8 cellular contexts compared by ENCODE assay signal in genomic region chr17:72122668-72123495, GRCh38.
DNase-seq lines count a peak whose midpoint lies in the region; ATAC-seq and TF ChIP-seq lines count a peak whose summit lies in the region.

No MANE protein-coding gene starts in this region.

- H3K9ac ChIP-seq in rectal smooth muscle tissue (ENCODE audit: low read length): no peak overlapping the region

- H3K27ac ChIP-seq in rectal smooth muscle tissue (ENCODE audit: low read depth, low read length): no peak overlapping the region

- no peaks in the 10 kb centered on the region for H3K36me3 ChIP-seq in rectal smooth muscle tissue (ENCODE audit: control insufficient read depth, insufficient read depth, low read length)

- peaks cover 7% of the 10 kb centered on the region for H3K4me1 ChIP-seq in rectal smooth muscle tissue (ENCODE audit: control insufficient read depth, insufficient read depth, low read length)

- H3K4me3 ChIP-seq in GM12864 (ENCODE audit: low read depth, low read length): peak overlapping the region; percentile 68
- H3K4me3 ChIP-seq in foreskin fibroblast (ENCODE audit: low read depth in 1 of 2, low read length in 2 of 2): peak overlapping the region; percentile 68 to 81
- peak overlapping the region; percentile 85 for H3K4me3 ChIP-seq in rectal smooth muscle tissue (ENCODE audit: low read length)

- TF ChIP-seq CTCF in GM12864 (IDR thresholded peaks at IDR 0.05; ENCODE audit: low read depth, low read length, missing control alignments) (no peak), foreskin fibroblast (IDR thresholded peaks at IDR 0.05; ENCODE audit: low read depth, low read length) (no peak)

- H3K27me3 ChIP-seq in rectal smooth muscle tissue (ENCODE audit: control insufficient read depth, insufficient read depth, low read length): peaks cover 7% of the 10 kb centered on the region

- DNase-seq in GM12864 (ENCODE audit: low read depth): no peak
- peak; percentile 8 for DNase-seq in RPMI8226
- DNase-seq in foreskin fibroblast: peak; percentile 39 to 78
- DNase-seq in NCI-H69 (lab: John Stamatoyannopoulos, UW): no peak
- DNase-seq in NCI-H226: no peak
- DNase-seq in NK-92 (lab: John Stamatoyannopoulos, UW; ENCODE audit: unreplicated experiment): no peak

- ATAC-seq in HG03097 (IDR thresholded peaks at IDR 0.05; ENCODE audit: low FRiP score, unreplicated experiment): no peak

Comparison
In these comparisons a context has a peak if more than half of its experiments do, and no peak if none do; other contexts are left out.
1. DNase-seq: peak in RPMI8226 (single experiment) and foreskin fibroblast (2 of 2); none in GM12864 (single experiment), NCI-H69 (single experiment), NCI-H226 (single experiment) and NK-92 (single experiment).
2. Peak in every context shown above with its lines, with median percentiles within 50 percentile points of each other: H3K4me3 ChIP-seq.